In the genomic region with DNA sequence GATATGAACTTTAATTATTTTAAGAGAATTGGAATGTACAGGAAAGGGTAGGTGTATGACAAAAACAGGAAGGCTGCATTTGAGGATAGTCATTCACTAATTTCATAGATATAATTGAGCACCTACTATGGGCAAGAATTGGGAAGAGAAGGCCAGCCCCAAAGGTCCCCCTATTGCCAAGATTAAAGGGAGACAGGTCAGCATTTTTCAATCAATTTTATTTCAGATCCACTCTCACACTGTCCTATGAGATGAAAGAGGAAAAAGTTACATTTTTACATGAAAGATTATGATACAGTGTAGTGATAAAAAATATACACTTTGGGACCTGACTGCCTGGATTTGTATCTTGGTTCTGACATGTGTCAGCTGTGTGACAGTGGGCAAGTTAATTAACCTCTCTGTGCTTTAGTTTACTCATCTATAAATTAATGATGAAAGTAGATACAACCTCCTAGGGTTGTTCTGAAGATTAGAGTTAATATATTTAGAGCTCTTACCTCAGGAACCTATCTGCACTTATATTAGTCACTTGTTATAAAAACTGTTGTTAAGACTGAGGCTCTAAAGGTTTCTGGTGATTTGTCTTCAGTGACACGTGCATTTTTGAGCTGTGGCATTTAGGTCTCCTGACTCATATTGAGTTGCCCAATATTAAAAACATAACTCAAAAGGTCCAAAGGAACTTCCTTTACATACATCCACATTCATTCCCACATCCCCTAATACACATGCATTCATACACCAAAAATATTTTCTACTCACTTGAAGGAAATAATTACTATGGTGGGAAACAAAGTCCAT, we compare ENCODE assay signal across 17 cellular contexts. TPM values are rescaled to one million over a fixed set of nuclear protein-coding genes. Genes with fewer than 3 reads are reported as not detected.
A peak's percentile ranks its signal among the peaks of the same experiment; 100 is the strongest.
DNase-seq lines count a peak whose midpoint lies in the region; ATAC-seq, FAIRE-seq and TF ChIP-seq lines count a peak whose summit lies in the region.
"Had no signal": no experiment of that assay in that cellular context is flagged by ENCODE, and none has a peak within 500 bp of the region (broad histone marks: within the 10 kb centered on the region; RNA-seq: fewer than 3 reads in every experiment).

No MANE protein-coding gene starts in this region.

- H2AFZ ChIP-seq in K562 (ENCODE audit: low read depth, low read length) = no peak overlapping the region
- H2AFZ ChIP-seq: GM23338 had no signal

- H3K9me1 ChIP-seq in K562 (ENCODE audit: control insufficient read depth, insufficient read depth, low read length) = no peaks in the 10 kb centered on the region

- no peak for TF ChIP-seq POLR2A in K562 (conservative IDR thresholded peaks at IDR 0.05)

- no peak overlapping the region for H3K27ac ChIP-seq in K562 (ENCODE audit: extremely low read depth, low read depth, low read length)
- H3K27ac ChIP-seq in foreskin keratinocyte = peak overlapping the region; percentile 23
- H3K27ac ChIP-seq: KMS-11 had no signal

- no TSS peak for BruUV-seq in K562 (replicated peaks; lab: Mats Ljungman, UMichigan)
- no TSS peak for BruUV-seq in Caco-2 (replicated peaks; lab: Mats Ljungman, UMichigan)

- H3K9ac ChIP-seq in K562 (ENCODE audit: insufficient read depth in 1 of 2, low read depth in 2 of 2, low read length in 2 of 2) = no peak overlapping the region
- H3K9ac ChIP-seq: KMS-11 had no signal

- H3K27me3 ChIP-seq in K562 (ENCODE audit: control insufficient read depth in 2 of 2, insufficient read depth in 2 of 2, low read length in 2 of 2) (no peaks in the 10 kb centered on the region), foreskin keratinocyte (peaks cover 14% of the 10 kb centered on the region), Caco-2 (replicated peaks; ENCODE audit: control insufficient read depth, insufficient read depth, low read length) (no peaks in the 10 kb centered on the region)
- H3K27me3 ChIP-seq: MG63 had no signal

- H3K4me1 ChIP-seq in K562 (replicated peaks in 1 of 2; ENCODE audit: control insufficient read depth in 2 of 2, insufficient read depth in 2 of 2, low read length in 2 of 2) = peaks cover 0 to 7% of the 10 kb centered on the region in 2 experiments; a peak in 2 of 5 replicates
- no peaks in the 10 kb centered on the region for H3K4me1 ChIP-seq in foreskin keratinocyte
- no peaks in the 10 kb centered on the region for H3K4me1 ChIP-seq in Caco-2

- no peak for TF ChIP-seq RAD21 in K562 (CRISPR knock-in tag; conservative IDR thresholded peaks at IDR 0.05 in 1 of 2, IDR thresholded peaks at IDR 0.05 in 1 of 2)

- no peaks in the 10 kb centered on the region for H3K27me3 Mint-ChIP-seq in Caco-2 (ENCODE audit: insufficient read depth, unreplicated experiment)

- no peak overlapping the region for H3K27ac Mint-ChIP-seq in Caco-2 (ENCODE audit: unreplicated experiment)
- H3K27ac Mint-ChIP-seq: CD4-positive, alpha-beta memory T cell; GM23338 had no signal

- 5% methylated on average over 1 of the region's 1 CpG for WGBS in K562 (ENCODE audit: insufficient coverage, low coverage, missing lambda C conversion rate)

- no peaks in the 10 kb centered on the region for H3K79me2 ChIP-seq in K562 (ENCODE audit: control insufficient read depth, insufficient read depth, low read length)

- no peak overlapping the region for H3K4me3 Mint-ChIP-seq in Caco-2 (ENCODE audit: unreplicated experiment)
- H3K4me3 Mint-ChIP-seq: CD4-positive, alpha-beta memory T cell; GM23338 had no signal

- CTCF ChIA-PET in K562 (lab: Yijun Ruan, JAX; ENCODE audit: low intra/inter-chr PET ratio) (no interaction called here), Caco-2 (lab: Charles Lee) (no interaction called here)

- no peaks in the 10 kb centered on the region for H3K36me3 Mint-ChIP-seq in Caco-2 (ENCODE audit: insufficient read depth, unreplicated experiment)
- H3K36me3 Mint-ChIP-seq: CD4-positive, alpha-beta memory T cell had no signal

- H3K36me3 ChIP-seq in K562 (ENCODE audit: control insufficient read depth, insufficient read depth, low read length) = no peaks in the 10 kb centered on the region
- H3K36me3 ChIP-seq in Caco-2 (ENCODE audit: control insufficient read depth, insufficient read depth, low read length) = no peaks in the 10 kb centered on the region
- H3K36me3 ChIP-seq: MG63 had no signal

- FAIRE-seq in K562 (lab: Jason Lieb, UNC) = no peak
- FAIRE-seq: G401.6 had no signal

- in situ Hi-C loops in K562 (cut with MboI) = no loop called here

- H3K4me2 ChIP-seq in K562 (ENCODE audit: insufficient read depth, low read length) = no peak overlapping the region
- H3K4me2 ChIP-seq: GM23338, KMS-11 had no signal

- intact Hi-C loops in K562 (cut with micrococcal nuclease) = no loop called here
- intact Hi-C loops in Caco-2 (cut with micrococcal nuclease; ENCODE audit: unreplicated experiment) = no loop called here

- ATAC-seq in K562 (no peak), foreskin keratinocyte (peak; percentile 44), HG03342 (IDR thresholded peaks at IDR 0.05; ENCODE audit: unreplicated experiment) (no peak)
- ATAC-seq: GM23338, Panc1 had no signal

- no peak for TF ChIP-seq EP300 in K562 (IDR thresholded peaks at IDR 0.05; ENCODE audit: low read length)

- H3K4me1 Mint-ChIP-seq in Caco-2 (ENCODE audit: low read depth, unreplicated experiment) = no peaks in the 10 kb centered on the region
- H3K4me1 Mint-ChIP-seq: CD4-positive, alpha-beta memory T cell; GM23338 had no signal

- H3K4me3 ChIP-seq in K562 (no peak overlapping the region), Caco-2 (ENCODE audit: low read depth, low read length) (no peak overlapping the region)
- H3K4me3 ChIP-seq: GM23338, MG63 had no signal

- POLR2A ChIA-PET in K562 (lab: Yijun Ruan, JAX) (no interaction called here), Caco-2 (lab: Charles Lee) (no interaction called here)

- TF ChIP-seq CTCF in K562 (IDR thresholded peaks at IDR 0.05 in 2 of 3, conservative IDR thresholded peaks at IDR 0.05 in 1 of 3; ENCODE audit: insufficient read depth in 2 of 3, low read depth in 1 of 3, low read length in 3 of 3) = no peak
- no peak for TF ChIP-seq CTCF in foreskin keratinocyte (conservative IDR thresholded peaks at IDR 0.05)
- TF ChIP-seq CTCF in Caco-2 (IDR thresholded peaks at IDR 0.05; ENCODE audit: insufficient read depth in 1 of 2, low read depth in 1 of 2, low read length in 1 of 2, severe bottlenecking in 1 of 2, unreplicated experiment in 1 of 2) = no peak

- H4K20me1 ChIP-seq in K562 (replicated peaks; ENCODE audit: control insufficient read depth, insufficient read depth, low read length) = no peaks in the 10 kb centered on the region

- no peaks in the 10 kb centered on the region for H3K9me3 ChIP-seq in K562 (replicated peaks; ENCODE audit: control insufficient read depth, insufficient read depth, low read depth, low read length)
- no peaks in the 10 kb centered on the region for H3K9me3 ChIP-seq in Caco-2
- H3K9me3 ChIP-seq: MG63 had no signal

- peak; percentile 11 for DNase-seq in EL
- DNase-seq in HS-5 (ENCODE audit: low read depth) = peak; percentile 61
- DNase-seq in K562 (ENCODE audit: extremely low read depth in 1 of 4, low spot score in 3 of 4) = no peak
- peak; percentile 17 to 39 for DNase-seq in foreskin keratinocyte
- no peak for DNase-seq in NCI-H1092 treated with DMSO at 0.1 percent for 48 hours (lab: John Stamatoyannopoulos, UW)
- DNase-seq in Caco-2 = no peak
- DNase-seq: CD4-positive, alpha-beta memory T cell; MG63; NCI-H1417 treated with DMSO at 0.1 percent for 48 hours; NCI-H2029; NCI-H2171; NCI-H748 treated with DMSO at 0.1 percent for 48 hours had no signal

- no peaks in the 10 kb centered on the region for H3K9me3 Mint-ChIP-seq in Caco-2 (ENCODE audit: unreplicated experiment)
- H3K9me3 Mint-ChIP-seq: CD4-positive, alpha-beta memory T cell; GM23338 had no signal

RNA-seq across cellular contexts. Expression of a gene that starts 45.7 kb away (rescaled TPM):
- not detected in 2 replicates for total RNA-seq in K562 (2011; cell fraction: chromatin; rRNA removed; ENCODE audit: low replicate concordance)
- total RNA-seq in K562 (2011; cell fraction: nucleolus; rRNA removed) = not detected in 2 replicates
- not detected in 2 replicates for total RNA-seq in K562 (2011; cell fraction: nucleoplasm; rRNA removed)
- total RNA-seq in K562 (2014; rRNA removed) = not detected in 2 replicates
- total RNA-seq in K562 (2014; rRNA removed; fragmentation: Illumina TruSeq; extraction: Trizol) = not detected in 2 replicates
- not detected in 2 replicates for total RNA-seq in K562 (2015; rRNA removed; fragmentation: Illumina TruSeq; extraction: Trizol)
- not detected in 2 replicates for total RNA-seq in K562 (2021)
- polyA plus RNA-seq in K562 (2011; rRNA removed) = 0.09 TPM in 1 of 2 replicates, not detected in the other
- polyA plus RNA-seq in K562 (2011; cell fraction: cytosol; rRNA removed) = not detected in 2 replicates
- not detected in 2 replicates for polyA plus RNA-seq in K562 (2011; cell fraction: nucleus; rRNA removed)
- polyA plus RNA-seq in K562 (2012) = 0.11 TPM in 1 of 2 replicates, not detected in the other
- polyA plus RNA-seq in K562 (2014; fragmentation: Illumina TruSeq; extraction: Trizol) = not detected in 2 replicates
- not detected for polyA plus RNA-seq in K562 (2014; fragmentation: Nextera tagmentation; extraction: Ambion mirVana)
- not detected in 2 replicates for polyA plus RNA-seq in K562 (2014; rRNA removed)
- not detected in 2 replicates for polyA minus RNA-seq in K562 (2011; rRNA and poly(A)+ RNA removed)
- polyA minus RNA-seq in K562 (2011; cell fraction: cytosol; rRNA and poly(A)+ RNA removed) = not detected in 2 replicates
- not detected in 2 replicates for polyA minus RNA-seq in K562 (2011; cell fraction: nucleus; rRNA and poly(A)+ RNA removed)
- total RNA-seq in foreskin keratinocyte = not detected in 2 replicates
- not detected in 2 replicates for polyA plus RNA-seq in foreskin keratinocyte
- total RNA-seq in Caco-2 (2022) = 7.7 and 11.7 TPM in 2 replicates
- total RNA-seq: CD4-positive, alpha-beta memory T cell; GM23338 had no signal
- polyA plus RNA-seq: CD4-positive, alpha-beta memory T cell; GM23338 had no signal

RNA-seq across cellular contexts. Expression of a gene that starts 56.8 kb away (rescaled TPM):
- not detected in 2 replicates for total RNA-seq in K562 (2011; cell fraction: chromatin; rRNA removed; ENCODE audit: low replicate concordance)
- not detected in 2 replicates for total RNA-seq in K562 (2011; cell fraction: nucleolus; rRNA removed)
- not detected in 2 replicates for total RNA-seq in K562 (2011; cell fraction: nucleoplasm; rRNA removed)
- total RNA-seq in K562 (2014; rRNA removed) = not detected in 2 replicates
- total RNA-seq in K562 (2014; rRNA removed; fragmentation: Illumina TruSeq; extraction: Trizol) = not detected in 2 replicates
- not detected in 2 replicates for total RNA-seq in K562 (2015; rRNA removed; fragmentation: Illumina TruSeq; extraction: Trizol)
- total RNA-seq in K562 (2021) = not detected in 2 replicates
- polyA plus RNA-seq in K562 (2011; rRNA removed) = not detected in 2 replicates
- not detected in 2 replicates for polyA plus RNA-seq in K562 (2011; cell fraction: cytosol; rRNA removed)
- not detected in 2 replicates for polyA plus RNA-seq in K562 (2011; cell fraction: nucleus; rRNA removed)
- polyA plus RNA-seq in K562 (2012) = not detected in 2 replicates
- not detected in 2 replicates for polyA plus RNA-seq in K562 (2014; fragmentation: Illumina TruSeq; extraction: Trizol)
- polyA plus RNA-seq in K562 (2014; fragmentation: Nextera tagmentation; extraction: Ambion mirVana) = not detected
- not detected in 2 replicates for polyA plus RNA-seq in K562 (2014; rRNA removed)
- not detected in 2 replicates for polyA minus RNA-seq in K562 (2011; rRNA and poly(A)+ RNA removed)
- not detected in 2 replicates for polyA minus RNA-seq in K562 (2011; cell fraction: cytosol; rRNA and poly(A)+ RNA removed)
- not detected in 2 replicates for polyA minus RNA-seq in K562 (2011; cell fraction: nucleus; rRNA and poly(A)+ RNA removed)
- total RNA-seq in foreskin keratinocyte = not detected in 2 replicates
- not detected in 2 replicates for polyA plus RNA-seq in foreskin keratinocyte
- 0.36 and 0.37 TPM in 2 replicates for total RNA-seq in Caco-2 (2022)
- total RNA-seq: CD4-positive, alpha-beta memory T cell; GM23338 had no signal
- polyA plus RNA-seq: CD4-positive, alpha-beta memory T cell; GM23338 had no signal

Comparison
In these comparisons a context has a peak if more than half of its experiments do, and no peak if none do; other contexts are left out.
1. DNase-seq: peak in EL (single experiment), HS-5 (single experiment) and foreskin keratinocyte (2 of 2); none in K562 (0 of 4), NCI-H1092 treated with DMSO at 0.1 percent for 48 hours (single experiment) and Caco-2 (0 of 2).